In genomic region chr13:114112231-114112825, GRCh38 we compare ENCODE assay signal across 12 cellular contexts. TPM values are rescaled to one million over a fixed set of nuclear protein-coding genes. Genes with fewer than 3 reads are reported as not detected.
DNase-seq lines count a peak whose midpoint lies in the region; ATAC-seq and TF ChIP-seq lines count a peak whose summit lies in the region.
"Had no signal": no experiment of that assay in that cellular context is flagged by ENCODE, and none has a peak within 500 bp of the region (broad histone marks: within the 10 kb centered on the region; RNA-seq: fewer than 3 reads in every experiment).

No MANE protein-coding gene starts in this region.

- H3K4me1 Mint-ChIP-seq in CD4-positive, CD25-positive, alpha-beta regulatory T cell = peaks cover 17 to 86% (median 45%) of the 10 kb centered on the region in 4 donors
- H3K4me1 Mint-ChIP-seq in nephron = peaks cover 59% of the 10 kb centered on the region
- peaks cover 40 to 49% of the 10 kb centered on the region in 2 donors for H3K4me1 Mint-ChIP-seq in stimulated activated naive B cell treated with anti-CD40 and anti-IgM and Interleukin-4, amounts not matched to agents 10 μg/mL and 1 μg/mL and 100 μg/mL, for 72 hours

- peak overlapping the region; percentile 41; the same call in 1 of the 2 replicates for H3K4me2 ChIP-seq in MM.1S (ENCODE audit: low read depth, low read length)

- H3K9me2 ChIP-seq in MM.1S (replicated peaks; ENCODE audit: insufficient read depth, low read length) = no peaks in the 10 kb centered on the region

- no peaks in the 10 kb centered on the region for H4K20me1 ChIP-seq in MM.1S (ENCODE audit: insufficient read depth, low read length)

- H3K27me3 Mint-ChIP-seq in CD4-positive, CD25-positive, alpha-beta regulatory T cell = peaks cover 6% of the 10 kb centered on the region
- H3K27me3 Mint-ChIP-seq in nephron (ENCODE audit: low read depth) = peaks cover 3% of the 10 kb centered on the region
- H3K27me3 Mint-ChIP-seq in stimulated activated naive B cell treated with anti-CD40 and anti-IgM and Interleukin-4, amounts not matched to agents 10 μg/mL and 1 μg/mL and 100 μg/mL, for 72 hours = no peaks in the 10 kb centered on the region

- H2AFZ ChIP-seq in MM.1S (ENCODE audit: low read length) = no peak overlapping the region

- no peak for DNase-seq in CD4-positive, CD25-positive, alpha-beta regulatory T cell
- no peak for DNase-seq in MM.1S
- DNase-seq in Kasumi-1 (lab: John Stamatoyannopoulos, UW) = no peak
- DNase-seq in stimulated activated naive B cell treated with anti-CD40 and anti-IgM and Interleukin-4, amounts not matched to agents 10 μg/mL and 1 μg/mL and 100 μg/mL, for 72 hours = no peak
- no peak for DNase-seq in iPS-NIHi11 (ENCODE audit: low spot score)
- DNase-seq: activated CD4-positive, alpha-beta T cell treated with anti-CD3 and anti-CD28 coated beads for 1 hour; KG1; NCI-H82 had no signal

- no peak for ATAC-seq in CD4-positive, CD25-positive, alpha-beta regulatory T cell (ENCODE audit: low read depth in 2 of 2)
- no peak for ATAC-seq in stimulated activated naive B cell treated with anti-CD40 and anti-IgM and Interleukin-4, amounts not matched to agents 10 μg/mL and 1 μg/mL and 100 μg/mL, for 72 hours (replicated peaks)
- no peak for ATAC-seq in HG03196 (IDR thresholded peaks at IDR 0.05; ENCODE audit: unreplicated experiment)

- H3K4me1 ChIP-seq in CD4-positive, CD25-positive, alpha-beta regulatory T cell (ENCODE audit: control insufficient read depth, insufficient read depth, low read length, poor library complexity, severe bottlenecking) = peaks cover 81% of the 10 kb centered on the region
- H3K4me1 ChIP-seq in MM.1S (ENCODE audit: low read length) (peaks cover 34% of the 10 kb centered on the region), duodenal mucosa (ENCODE audit: control insufficient read depth in 1 of 2, insufficient read depth in 2 of 2, low read length in 2 of 2) (peaks cover 37 to 56% of the 10 kb centered on the region in 2 donors)

- H3K27ac ChIP-seq in CD4-positive, CD25-positive, alpha-beta regulatory T cell (ENCODE audit: insufficient read depth, low read length, poor library complexity, severe bottlenecking) = peak overlapping the region; percentile 60
- H3K27ac ChIP-seq in MM.1S (ENCODE audit: low read length) = peak overlapping the region; percentile 67; the same call in 1 of the 2 replicates
- peak overlapping the region; percentile 56 for H3K27ac ChIP-seq in duodenal mucosa (ENCODE audit: low read depth, low read length)

- H3K4me3 ChIP-seq in CD4-positive, CD25-positive, alpha-beta regulatory T cell (ENCODE audit: low read depth, low read length) = no peak overlapping the region
- H3K4me3 ChIP-seq in MM.1S (ENCODE audit: low read length) (no peak overlapping the region), duodenal mucosa (ENCODE audit: low read depth in 1 of 2, low read length in 2 of 2) (no peak overlapping the region)

- no peaks in the 10 kb centered on the region for H3K27me3 ChIP-seq in CD4-positive, CD25-positive, alpha-beta regulatory T cell (ENCODE audit: control insufficient read depth, insufficient read depth, low read length)
- no peaks in the 10 kb centered on the region for H3K27me3 ChIP-seq in MM.1S (replicated peaks; ENCODE audit: insufficient read depth, low read length)
- no peaks in the 10 kb centered on the region for H3K27me3 ChIP-seq in duodenal mucosa (ENCODE audit: control insufficient read depth in 1 of 2, insufficient read depth in 2 of 2, low read length in 2 of 2)

- peaks cover 0 to 7% (median 0%) of the 10 kb centered on the region in 7 donors for H3K9me3 Mint-ChIP-seq in CD4-positive, CD25-positive, alpha-beta regulatory T cell
- H3K9me3 Mint-ChIP-seq in nephron = no peaks in the 10 kb centered on the region
- H3K9me3 Mint-ChIP-seq in stimulated activated naive B cell treated with anti-CD40 and anti-IgM and Interleukin-4, amounts not matched to agents 10 μg/mL and 1 μg/mL and 100 μg/mL, for 72 hours = no peaks in the 10 kb centered on the region

- no peaks in the 10 kb centered on the region for H3K9me3 ChIP-seq in CD4-positive, CD25-positive, alpha-beta regulatory T cell (ENCODE audit: control insufficient read depth in 2 of 2, low read length in 2 of 2)
- H3K9me3 ChIP-seq in MM.1S (replicated peaks; ENCODE audit: insufficient read depth, low read length) (no peaks in the 10 kb centered on the region), duodenal mucosa (ENCODE audit: control insufficient read depth in 1 of 2, low read length in 2 of 2) (no peaks in the 10 kb centered on the region)
- H3K9me3 ChIP-seq: Caco-2 had no signal

- H3K36me3 ChIP-seq in CD4-positive, CD25-positive, alpha-beta regulatory T cell (ENCODE audit: control insufficient read depth, insufficient read depth, low read length) = peaks cover 48% of the 10 kb centered on the region
- H3K36me3 ChIP-seq in MM.1S (replicated peaks; ENCODE audit: insufficient read depth, low read length) = peaks cover 3% of the 10 kb centered on the region; the same call in 1 of the 2 replicates
- peaks cover 0 to 3% of the 10 kb centered on the region in 2 donors for H3K36me3 ChIP-seq in duodenal mucosa (ENCODE audit: control insufficient read depth in 1 of 2, insufficient read depth in 2 of 2, low read length in 2 of 2)

- H3K9ac ChIP-seq in MM.1S (ENCODE audit: low read length) (no peak overlapping the region), duodenal mucosa (ENCODE audit: low read depth in 1 of 2, low read length in 2 of 2) (no peak overlapping the region)

- peaks cover 23% of the 10 kb centered on the region for H3F3A ChIP-seq in MM.1S (ENCODE audit: insufficient read depth, low read length)

- H3K79me2 ChIP-seq in MM.1S (ENCODE audit: low read length) = peaks cover 85% of the 10 kb centered on the region

- H3K27ac Mint-ChIP-seq in CD4-positive, CD25-positive, alpha-beta regulatory T cell = peak overlapping the region; percentile 76 to 84 (median 80)
- peak overlapping the region; percentile 76 to 87 (median 83) for H3K27ac Mint-ChIP-seq in nephron
- no peak overlapping the region for H3K27ac Mint-ChIP-seq in stimulated activated naive B cell treated with anti-CD40 and anti-IgM and Interleukin-4, amounts not matched to agents 10 μg/mL and 1 μg/mL and 100 μg/mL, for 72 hours

- H3K36me3 Mint-ChIP-seq in CD4-positive, CD25-positive, alpha-beta regulatory T cell = peaks cover 22% of the 10 kb centered on the region
- no peaks in the 10 kb centered on the region for H3K36me3 Mint-ChIP-seq in nephron (ENCODE audit: low read depth)
- H3K36me3 Mint-ChIP-seq in stimulated activated naive B cell treated with anti-CD40 and anti-IgM and Interleukin-4, amounts not matched to agents 10 μg/mL and 1 μg/mL and 100 μg/mL, for 72 hours = peaks cover 9 to 27% of the 10 kb centered on the region in 2 donors

- peak overlapping the region; percentile 10 to 86 (median 60) for H3K4me3 Mint-ChIP-seq in CD4-positive, CD25-positive, alpha-beta regulatory T cell
- peak overlapping the region in 1 of 3 experiments; percentile 31 for H3K4me3 Mint-ChIP-seq in nephron
- H3K4me3 Mint-ChIP-seq in stimulated activated naive B cell treated with anti-CD40 and anti-IgM and Interleukin-4, amounts not matched to agents 10 μg/mL and 1 μg/mL and 100 μg/mL, for 72 hours = no peak overlapping the region

- TF ChIP-seq CTCF in MM.1S (IDR thresholded peaks at IDR 0.05; ENCODE audit: low read length) (no peak), nephron (IDR thresholded peaks at IDR 0.05; ENCODE audit: unreplicated experiment in 3 of 3) (no peak)

RNA-seq across cellular contexts. Expression of gene RASA3, which starts 20.1 kb away (rescaled TPM):
- 265 TPM for total RNA-seq in CD4-positive, CD25-positive, alpha-beta regulatory T cell
- polyA plus RNA-seq in CD4-positive, CD25-positive, alpha-beta regulatory T cell = 100 to 1,000 TPM in 1 of 4 donors, 10 to 100 TPM in 3; 93.8 to 116 (median 99.6) TPM

Comparison
In these comparisons a context has a peak if more than half of its experiments do, and no peak if none do; other contexts are left out.
1. H3K4me3 Mint-ChIP-seq: peak in CD4-positive, CD25-positive, alpha-beta regulatory T cell (4 of 4); none in stimulated activated naive B cell treated with anti-CD40 and anti-IgM and Interleukin-4, amounts not matched to agents 10 μg/mL and 1 μg/mL and 100 μg/mL, for 72 hours (0 of 2).
2. Peak in every context shown above with its lines, with median percentiles within 50 percentile points of each other: H3K27ac ChIP-seq.